Comparison of ENCODE assay signal across 7 cellular contexts in the genomic region with DNA sequence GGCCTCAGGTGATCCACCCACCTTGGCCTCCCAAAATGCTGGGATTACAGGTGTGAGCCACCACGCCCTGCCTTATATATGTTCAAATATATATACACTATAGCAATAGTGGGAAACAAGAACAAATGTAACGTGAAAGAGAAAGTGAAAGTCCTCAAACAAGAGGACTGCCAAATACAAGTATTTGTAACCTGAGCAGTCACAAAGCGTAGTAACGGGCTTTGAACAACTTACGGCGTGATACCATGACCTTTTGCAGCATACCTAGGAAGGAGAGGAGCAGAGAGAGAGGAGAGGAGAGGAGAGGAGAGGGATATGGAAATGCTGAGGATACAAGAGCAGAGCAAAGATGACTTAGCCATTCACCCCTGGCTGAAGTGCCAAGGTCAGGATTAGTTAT.
DNase-seq lines count a peak whose midpoint lies in the region; ATAC-seq lines count a peak whose summit lies in the region.

No MANE protein-coding gene starts in this region.

- H3K27me3 Mint-ChIP-seq in T-helper 17 cell (no peaks in the 10 kb centered on the region), naive B cell (no peaks in the 10 kb centered on the region)

- no peak for DNase-seq in T-helper 17 cell
- DNase-seq in naive B cell, result no peak
- no peak for DNase-seq in stimulated activated CD4-positive, alpha-beta T cell treated with anti-CD3 and anti-CD28 coated beads, Interleukin-1b, Interleukin-23, amount 100 ng/mL, for 48 hours
- DNase-seq in left ventricle myocardium superior, result no peak
- DNase-seq in hepatic stellate cell (ENCODE audit: low spot score), result no peak

- ATAC-seq in GM18858 (IDR thresholded peaks at IDR 0.05; ENCODE audit: unreplicated experiment), result peak; percentile 84
- peak; percentile 61 for ATAC-seq in HG02840 (IDR thresholded peaks at IDR 0.05; ENCODE audit: low FRiP score, unreplicated experiment)
- ATAC-seq in T-helper 17 cell, result no peak
- no peak for ATAC-seq in naive B cell (ENCODE audit: low read depth in 2 of 2)
- ATAC-seq in left ventricle myocardium superior, result no peak

- intact Hi-C loops in left ventricle myocardium superior (cut with micrococcal nuclease), result no loop called here

- peak overlapping the region; percentile 87 for H3K4me3 Mint-ChIP-seq in T-helper 17 cell
- peak overlapping the region in 7 of 8 donors; percentile 3 to 81 (median 56) for H3K4me3 Mint-ChIP-seq in naive B cell

- H3K4me1 Mint-ChIP-seq in T-helper 17 cell (peaks cover 4% of the 10 kb centered on the region), naive B cell (peaks cover 2 to 6% (median 4%) of the 10 kb centered on the region in 3 donors)

- H3K9me3 Mint-ChIP-seq in naive B cell, result peaks cover 0 to 6% (median 0%) of the 10 kb centered on the region in 7 donors

- H3K36me3 Mint-ChIP-seq in T-helper 17 cell (ENCODE audit: low read depth) (no peaks in the 10 kb centered on the region), naive B cell (no peaks in the 10 kb centered on the region)

- H3K9me3 ChIP-seq in T-helper 17 cell (ENCODE audit: control insufficient read depth, low read length, poor library complexity, severe bottlenecking), result no peaks in the 10 kb centered on the region

- peak overlapping the region; percentile 91 for H3K27ac Mint-ChIP-seq in T-helper 17 cell
- peak overlapping the region in 3 of 6 donors; percentile 3 to 74 (median 10) for H3K27ac Mint-ChIP-seq in naive B cell

Comparison
In these comparisons a context has a peak if more than half of its experiments do, and no peak if none do; other contexts are left out.
1. ATAC-seq: peak in GM18858 (single experiment) and HG02840 (single experiment); none in T-helper 17 cell (single experiment), naive B cell (0 of 2) and left ventricle myocardium superior (single experiment).